In genomic region chr6:26394289-26394688, GRCh38 we compare ENCODE assay signal across 10 cellular contexts. TPM values are rescaled to one million over a fixed set of nuclear protein-coding genes. Genes with fewer than 3 reads are reported as not detected.
A peak's percentile ranks its signal among the peaks of the same experiment; 100 is the strongest.
DNase-seq lines count a peak whose midpoint lies in the region; TF ChIP-seq lines count a peak whose summit lies in the region.
"Had no signal": no experiment of that assay in that cellular context is flagged by ENCODE, and none has a peak within 500 bp of the region (broad histone marks: within the 10 kb centered on the region; RNA-seq: fewer than 3 reads in every experiment).

No MANE protein-coding gene starts in this region.

- 82 to 95% (median 89%) methylated on average over 1 of the region's 1 CpG for WGBS in stomach, 5 donors

- no peak for TF ChIP-seq EP300 in stomach (IDR thresholded peaks at IDR 0.05)

- no peaks in the 10 kb centered on the region for H3K9me3 ChIP-seq in stomach
- H3K9me3 ChIP-seq: BE2C, lower lobe of right lung had no signal

- intact Hi-C loops in stomach (cut with DNase I; ENCODE audit: low total_unique reads): no loop called here

- H3K9me3 Mint-ChIP-seq in chondrocyte (ENCODE audit: low read depth): no peaks in the 10 kb centered on the region

- no peak overlapping the region for H3K4me3 Mint-ChIP-seq in chondrocyte (ENCODE audit: unreplicated experiment)

- no peak overlapping the region for H3K27ac ChIP-seq in stomach
- H3K27ac ChIP-seq: lower lobe of right lung had no signal

- no peak for TF ChIP-seq POLR2A in stomach (IDR thresholded peaks at IDR 0.05)

- DNase-seq in NCI-H748 (lab: John Stamatoyannopoulos, UW; ENCODE audit: unreplicated experiment) (peak; percentile 25), NCI-H748 treated with DMSO at 0.1 percent for 48 hours (lab: John Stamatoyannopoulos, UW) (no peak), chondrocyte (ENCODE audit: low spot score) (no peak), stomach (peak; percentile 27), midbrain (lab: John Stamatoyannopoulos, UW) (no peak)
- DNase-seq in activated CD8-positive, alpha-beta memory T cell treated with anti-CD3 and anti-CD28 coated beads, Interleukin-2, amount 50 U/mL, for 4 hours: no peak
- DNase-seq: activated CD4-positive, alpha-beta T cell treated with anti-CD3 and anti-CD28 coated beads, Interleukin-2, amount 50 U/mL, for 48 hours; BE2C; lower lobe of right lung; NCI-H2227 treated with DMSO at 0.1 percent for 48 hours had no signal

- no peak for TF ChIP-seq CTCF in chondrocyte (IDR thresholded peaks at IDR 0.05)
- TF ChIP-seq CTCF in stomach (IDR thresholded peaks at IDR 0.05): no peak

- H3K4me1 Mint-ChIP-seq in chondrocyte (ENCODE audit: low read depth): peaks cover 31% of the 10 kb centered on the region

- H3K4me1 ChIP-seq in stomach: peaks cover 0 to 8% (median 0%) of the 10 kb centered on the region in 4 donors

- H3K36me3 Mint-ChIP-seq in chondrocyte (ENCODE audit: low read depth): peaks cover 8% of the 10 kb centered on the region

- no peaks in the 10 kb centered on the region for H3K27me3 Mint-ChIP-seq in chondrocyte (ENCODE audit: low read depth)

- H3K36me3 ChIP-seq in stomach: peaks cover 4 to 33% (median 30%) of the 10 kb centered on the region in 4 donors
- H3K36me3 ChIP-seq: BE2C had no signal

- no peak overlapping the region for H3K4me3 ChIP-seq in stomach
- H3K4me3 ChIP-seq: lower lobe of right lung had no signal

- H3K27ac Mint-ChIP-seq in chondrocyte (ENCODE audit: unreplicated experiment): peak overlapping the region; percentile 87

- H3K27me3 ChIP-seq in stomach: no peaks in the 10 kb centered on the region
- H3K27me3 ChIP-seq: BE2C had no signal

RNA-seq across cellular contexts. Expression of gene BTN3A1, which starts 7.8 kb away (rescaled TPM):
- total RNA-seq in chondrocyte: 10.9 to 19.3 TPM (median 11.6 TPM) in 3 replicates
- 10 to 100 TPM in 4 of 5 donors, 1 to 10 TPM in 1; 8.9 to 76.5 (median 23.9) TPM for total RNA-seq in stomach
- polyA plus RNA-seq in stomach: 10 to 100 TPM in 1 of 3 donors, 1 to 10 TPM in 2; 3.4 to 11.0 (median 5.2) TPM

RNA-seq across cellular contexts. Expression of gene BTN2A2, which starts 11.4 kb away (rescaled TPM):
- total RNA-seq in chondrocyte (18.0 to 18.9 TPM (median 18.2 TPM) in 3 replicates), stomach (10 to 100 TPM in 3 of 5 donors, 1 to 10 TPM in 1, under 1 TPM in 1; 0.29 to 23.3 (median 14.2) TPM)
- 1 to 10 TPM; 1.3 to 6.0 (median 5.3) TPM for polyA plus RNA-seq in stomach

RNA-seq across cellular contexts. Expression of gene BTN3A2, which starts 29.3 kb away (rescaled TPM):
- total RNA-seq in chondrocyte (7.2 to 18.0 TPM (median 7.7 TPM) in 3 replicates), stomach (10 to 100 TPM in 4 of 5 donors, 1 to 10 TPM in 1; 4.0 to 60.1 (median 14.2) TPM)
- 10 to 100 TPM in 2 of 3 donors, 1 to 10 TPM in 1; 9.3 to 17.1 (median 12.5) TPM for polyA plus RNA-seq in stomach

RNA-seq across cellular contexts. Expression of gene BTN3A3, which starts 46.0 kb away (rescaled TPM):
- total RNA-seq in chondrocyte (8.6 to 23.7 TPM (median 9.3 TPM) in 3 replicates), stomach (10 to 100 TPM in 3 of 5 donors, 1 to 10 TPM in 2; 7.4 to 77.2 (median 12.5) TPM)
- polyA plus RNA-seq in stomach: 1 to 10 TPM; 2.6 to 7.6 (median 4.3) TPM

Comparison
In these comparisons a context has a peak if more than half of its experiments do, and no peak if none do; other contexts are left out.
1. DNase-seq: peak in NCI-H748 (single experiment) and stomach (single experiment); none in NCI-H748 treated with DMSO at 0.1 percent for 48 hours (single experiment), chondrocyte (single experiment), midbrain (single experiment) and activated CD8-positive, alpha-beta memory T cell treated with anti-CD3 and anti-CD28 coated beads, Interleukin-2, amount 50 U/mL, for 4 hours (single experiment).